ENCODE assay signal across 1 cellular context in genomic region chr12:2963154-2963759, GRCh38.
TF ChIP-seq lines count a peak whose summit lies in the region.

No MANE protein-coding gene starts in this region.

TF ChIP-seq in HepG2, 621 proteins besides CTCF, POLR2A, EP300 and RAD21 (continued from another document and continues in another):
- TF ChIP-seq FOSL1 (CRISPR knock-in tag; IDR thresholded peaks at IDR 0.05; ENCODE audit: borderline replicate concordance): no peak
- peak; percentile 72 for TF ChIP-seq PATZ1 (CRISPR knock-in tag; IDR thresholded peaks at IDR 0.05)
- TF ChIP-seq IKZF5 (CRISPR knock-in tag; IDR thresholded peaks at IDR 0.05): peak; percentile 53; the same call in 1 of the 2 replicates
- peak; percentile 28; the same call in 1 of the 2 replicates for TF ChIP-seq KDM2A (CRISPR knock-in tag; IDR thresholded peaks at IDR 0.05; ENCODE audit: borderline replicate concordance, low read depth)
- no peak for TF ChIP-seq MEIS2 (CRISPR knock-in tag; IDR thresholded peaks at IDR 0.05)
- TF ChIP-seq KLF16 (CRISPR knock-in tag; IDR thresholded peaks at IDR 0.05): peak in 1 of 2 experiments; percentile 49; a peak in 1 of 4 replicates
- no peak for TF ChIP-seq KLF6 (CRISPR knock-in tag; IDR thresholded peaks at IDR 0.05)
- no peak for TF ChIP-seq JUND (CRISPR knock-in tag; IDR thresholded peaks at IDR 0.05)
- TF ChIP-seq SRY (CRISPR knock-in tag; IDR thresholded peaks at IDR 0.05): peak; percentile 80; the same call in 1 of the 2 replicates
- peak; percentile 94 for TF ChIP-seq HNF4G (IDR thresholded peaks at IDR 0.05; ENCODE audit: borderline replicate concordance, low read depth, low read length)
- peak; percentile 74; the same call in 1 of the 2 replicates for TF ChIP-seq HNF4G (CRISPR knock-in tag; IDR thresholded peaks at IDR 0.05; ENCODE audit: borderline replicate concordance, low read depth)
- peak; percentile 61 for TF ChIP-seq FOXA3 (CRISPR knock-in tag; IDR thresholded peaks at IDR 0.05)
- peak; percentile 78 for TF ChIP-seq SNAPC4 (CRISPR knock-in tag; IDR thresholded peaks at IDR 0.05)
- TF ChIP-seq TBX2 (CRISPR knock-in tag; IDR thresholded peaks at IDR 0.05; ENCODE audit: borderline replicate concordance): peak; percentile 80
- TF ChIP-seq NFE2 (CRISPR knock-in tag; IDR thresholded peaks at IDR 0.05): no peak
- no peak for TF ChIP-seq SP140L (CRISPR knock-in tag; IDR thresholded peaks at IDR 0.05; ENCODE audit: borderline replicate concordance)
- TF ChIP-seq SALL2 (CRISPR knock-in tag; IDR thresholded peaks at IDR 0.05): 0 out of 2 replicates have a peak, but pooled peaks have one; percentile 40
- no peak for TF ChIP-seq TFDP2 (CRISPR knock-in tag; IDR thresholded peaks at IDR 0.05)
- TF ChIP-seq MED8 (CRISPR knock-in tag; IDR thresholded peaks at IDR 0.05; ENCODE audit: insufficient replicate concordance): peak; percentile 86
- peak; percentile 66 for TF ChIP-seq BORCS8-MEF2B (CRISPR knock-in tag; IDR thresholded peaks at IDR 0.05)
- 0 out of 2 replicates have a peak, but pooled peaks have one; percentile 13 for TF ChIP-seq HMGXB3 (CRISPR knock-in tag; IDR thresholded peaks at IDR 0.05; ENCODE audit: borderline replicate concordance)
- TF ChIP-seq ZNF251 (CRISPR knock-in tag; IDR thresholded peaks at IDR 0.05): no peak
- no peak for TF ChIP-seq ZBTB44 (CRISPR knock-in tag; IDR thresholded peaks at IDR 0.05)
- TF ChIP-seq HNRNPK (IDR thresholded peaks at IDR 0.05; ENCODE audit: low read depth, low read length, poor library complexity, severe bottlenecking): no peak
- no peak for TF ChIP-seq HOXA9 (CRISPR knock-in tag; IDR thresholded peaks at IDR 0.05; ENCODE audit: borderline replicate concordance)
- TF ChIP-seq PRDM4 (CRISPR knock-in tag; IDR thresholded peaks at IDR 0.05; ENCODE audit: borderline replicate concordance): no peak
- TF ChIP-seq TOPORS (CRISPR knock-in tag; IDR thresholded peaks at IDR 0.05): 0 out of 2 replicates have a peak, but pooled peaks have one; percentile 1
- peak; percentile 85; the same call in 1 of the 2 replicates for TF ChIP-seq ZNF792 (CRISPR knock-in tag; IDR thresholded peaks at IDR 0.05)
- TF ChIP-seq ZNF678 (CRISPR knock-in tag; IDR thresholded peaks at IDR 0.05): no peak
- TF ChIP-seq GTF3A (CRISPR knock-in tag; conservative IDR thresholded peaks at IDR 0.05): no peak; the same call in 1 of the 2 replicates
- peak; percentile 76; the same call in 1 of the 2 replicates for TF ChIP-seq CREM (IDR thresholded peaks at IDR 0.05)
- TF ChIP-seq CREM (CRISPR knock-in tag; IDR thresholded peaks at IDR 0.05): no peak
- no peak for TF ChIP-seq ZNF557 (CRISPR knock-in tag; IDR thresholded peaks at IDR 0.05)
- TF ChIP-seq ZBTB10 (CRISPR knock-in tag; IDR thresholded peaks at IDR 0.05; ENCODE audit: borderline replicate concordance): no peak
- TF ChIP-seq ZSCAN20 (CRISPR knock-in tag; IDR thresholded peaks at IDR 0.05; ENCODE audit: borderline replicate concordance): no peak
- TF ChIP-seq DR1 (CRISPR knock-in tag; IDR thresholded peaks at IDR 0.05): peak; percentile 54; the same call in 1 of the 2 replicates
- TF ChIP-seq SAFB2 (CRISPR knock-in tag; IDR thresholded peaks at IDR 0.05; ENCODE audit: borderline replicate concordance, low read depth): no peak; the same call in 1 of the 2 replicates
- no peak for TF ChIP-seq TCF12 (IDR thresholded peaks at IDR 0.05)
- 0 out of 2 replicates have a peak, but pooled peaks have one; percentile 69 for TF ChIP-seq TCF12 (CRISPR knock-in tag; IDR thresholded peaks at IDR 0.05)
- no peak for TF ChIP-seq ZNF44 (CRISPR knock-in tag; IDR thresholded peaks at IDR 0.05)
